In genomic region chr17:38867179-38867994, GRCh38 we compare ENCODE assay signal across 8 cellular contexts. TPM values are rescaled to one million over a fixed set of nuclear protein-coding genes. Genes with fewer than 3 reads are reported as not detected.
DNase-seq lines count a peak whose midpoint lies in the region; ATAC-seq and TF ChIP-seq lines count a peak whose summit lies in the region.

No MANE protein-coding gene starts in this region.

- H3K4me1 Mint-ChIP-seq in activated CD8-positive, alpha-beta T cell treated with anti-CD3 and anti-CD28 coated beads for 36 hours (ENCODE audit: low read depth): peaks cover 26% of the 10 kb centered on the region
- H3K4me1 Mint-ChIP-seq in endothelial cell (ENCODE audit: unreplicated experiment): peaks cover 32% of the 10 kb centered on the region

- no peaks in the 10 kb centered on the region for H3K36me3 ChIP-seq in stomach

- H3K9me3 ChIP-seq in stomach: no peaks in the 10 kb centered on the region

- no peak for TF ChIP-seq EP300 in stomach (IDR thresholded peaks at IDR 0.05)

- peak overlapping the region; percentile 91 to 100 (median 94) for H3K4me3 ChIP-seq in stomach

- peaks cover 16% of the 10 kb centered on the region for H3K36me3 Mint-ChIP-seq in activated CD8-positive, alpha-beta T cell treated with anti-CD3 and anti-CD28 coated beads for 36 hours (ENCODE audit: low read depth)
- H3K36me3 Mint-ChIP-seq in endothelial cell (ENCODE audit: low read depth, unreplicated experiment): peaks cover 13% of the 10 kb centered on the region

- peak; percentile 42 for TF ChIP-seq CTCF in activated CD8-positive, alpha-beta T cell treated with anti-CD3 and anti-CD28 coated beads for 36 hours (IDR thresholded peaks at IDR 0.05)
- peak; percentile 50 for TF ChIP-seq CTCF in endothelial cell (IDR thresholded peaks at IDR 0.05; ENCODE audit: unreplicated experiment)
- TF ChIP-seq CTCF in stomach (IDR thresholded peaks at IDR 0.05): peak in 3 of 7 experiments; percentile 10 to 19 (median 13)

- peak overlapping the region; percentile 90 for H3K4me3 Mint-ChIP-seq in activated CD8-positive, alpha-beta T cell treated with anti-CD3 and anti-CD28 coated beads for 36 hours
- peak overlapping the region; percentile 98 for H3K4me3 Mint-ChIP-seq in endothelial cell (ENCODE audit: unreplicated experiment)

- intact Hi-C loops in activated CD8-positive, alpha-beta T cell treated with anti-CD3 and anti-CD28 coated beads for 36 hours (cut with micrococcal nuclease): no loop called here
- intact Hi-C loops in stomach (cut with DNase I; ENCODE audit: low total_unique reads): no loop called here

- H3K4me1 ChIP-seq in stomach: peaks cover 28 to 31% (median 31%) of the 10 kb centered on the region in 4 donors

- H3K27ac ChIP-seq in stomach: peak overlapping the region; percentile 47 to 98 (median 97)

- no peak for ATAC-seq in activated CD4-positive, CD25-positive, alpha-beta regulatory T cell treated with anti-CD3 and anti-CD28 coated beads, Interleukin-2, amount 50 U/mL, for 24 hours
- no peak for ATAC-seq in activated CD8-positive, alpha-beta T cell treated with anti-CD3 and anti-CD28 coated beads for 36 hours
- ATAC-seq in GM18520 (IDR thresholded peaks at IDR 0.05; ENCODE audit: unreplicated experiment): no peak

- H3K27ac Mint-ChIP-seq in activated CD8-positive, alpha-beta T cell treated with anti-CD3 and anti-CD28 coated beads for 36 hours: peak overlapping the region; percentile 98
- H3K27ac Mint-ChIP-seq in endothelial cell (ENCODE audit: unreplicated experiment): peak overlapping the region; percentile 89

- H3K27me3 ChIP-seq in stomach: no peaks in the 10 kb centered on the region

- H3K9me3 Mint-ChIP-seq in activated CD8-positive, alpha-beta T cell treated with anti-CD3 and anti-CD28 coated beads for 36 hours: no peaks in the 10 kb centered on the region
- no peaks in the 10 kb centered on the region for H3K9me3 Mint-ChIP-seq in endothelial cell (ENCODE audit: unreplicated experiment)

- H3K27me3 Mint-ChIP-seq in activated CD8-positive, alpha-beta T cell treated with anti-CD3 and anti-CD28 coated beads for 36 hours: peaks cover 1% of the 10 kb centered on the region
- H3K27me3 Mint-ChIP-seq in endothelial cell (ENCODE audit: unreplicated experiment): peaks cover 28% of the 10 kb centered on the region

- TF ChIP-seq POLR2A in stomach (IDR thresholded peaks at IDR 0.05): no peak

- CTCF ChIA-PET in activated CD8-positive, alpha-beta T cell treated with anti-CD3 and anti-CD28 coated beads for 36 hours (lab: Charles Lee): interaction anchor here (0.8 to 3.8 kb wide), 11 partner anchors 13 to 308 kb away, joined by 3 to 16 read pairs (median 3); partner anchors contain the start of genes LASP1NB and RPL23

- DNase-seq in activated CD4-positive, CD25-positive, alpha-beta regulatory T cell treated with anti-CD3 and anti-CD28 coated beads, Interleukin-2, amount 50 U/mL, for 16 hours (ENCODE audit: low read depth, low spot score): peak; percentile 48
- DNase-seq in NCI-H526 treated with DMSO at 0.1 percent for 48 hours (lab: John Stamatoyannopoulos, UW) (peak; percentile 87), endothelial cell (ENCODE audit: low spot score) (peak; percentile 74), myocyte (ENCODE audit: low read depth) (peak; percentile 63), stomach (peak; percentile 46)
- peak; percentile 84 for DNase-seq in activated CD8-positive, alpha-beta T cell treated with anti-CD3 and anti-CD28 coated beads for 36 hours

- POLR2A ChIA-PET in activated CD8-positive, alpha-beta T cell treated with anti-CD3 and anti-CD28 coated beads for 36 hours (lab: Charles Lee): interaction anchor here (0.6 to 9.9 kb wide), 10 partner anchors 10 to 286 kb away, joined by 3 to 106 read pairs (median 4); partner anchors contain the start of genes LASP1NB and RPL23

- 28 to 43% (median 32%) methylated on average over 32 to 33 of the region's 33 CpGs for WGBS in stomach, 5 donors

RNA-seq across cellular contexts. Expression of gene LASP1, which starts 2.5 kb away (rescaled TPM):
- total RNA-seq in activated CD8-positive, alpha-beta T cell treated with anti-CD3 and anti-CD28 coated beads for 36 hours: 100 to 1,000 TPM; 135 to 139 TPM
- total RNA-seq in endothelial cell (ENCODE audit: unreplicated experiment): 146 TPM
- 86.8 and 89.9 TPM in 2 replicates for total RNA-seq in myocyte
- polyA plus RNA-seq in myocyte (2012): 171 TPM
- total RNA-seq in stomach: 100 to 1,000 TPM in 3 of 5 donors, 10 to 100 TPM in 2; 93.0 to 183 (median 107) TPM
- 100 to 1,000 TPM in 1 of 3 donors, 10 to 100 TPM in 2; 33.7 to 119 (median 94.3) TPM for polyA plus RNA-seq in stomach

RNA-seq across cellular contexts. Expression of gene RPL23, which starts 13.9 kb away (rescaled TPM):
- total RNA-seq in activated CD8-positive, alpha-beta T cell treated with anti-CD3 and anti-CD28 coated beads for 36 hours: 1,000 to 10,000 TPM; 1,908 to 1,957 TPM
- 2,464 TPM for total RNA-seq in endothelial cell (ENCODE audit: unreplicated experiment)
- total RNA-seq in myocyte: 758 and 872 TPM in 2 replicates
- 1,420 TPM for polyA plus RNA-seq in myocyte (2012)
- 1,000 to 10,000 TPM in 1 of 5 donors, 100 to 1,000 TPM in 3, 10 to 100 TPM in 1; 89.8 to 1,949 (median 982) TPM for total RNA-seq in stomach
- polyA plus RNA-seq in stomach: 1,000 to 10,000 TPM; 3,318 to 3,359 (median 3,354) TPM

RNA-seq across cellular contexts. Expression of gene CWC25, which starts 42.3 kb away (rescaled TPM):
- 10 to 100 TPM; 19.7 to 20.1 TPM for total RNA-seq in activated CD8-positive, alpha-beta T cell treated with anti-CD3 and anti-CD28 coated beads for 36 hours
- total RNA-seq in endothelial cell (ENCODE audit: unreplicated experiment) (18.1 TPM), myocyte (10.8 and 11.3 TPM in 2 replicates), stomach (100 to 1,000 TPM in 1 of 5 donors, 10 to 100 TPM in 4; 19.6 to 146 (median 48.7) TPM)
- polyA plus RNA-seq in myocyte (2012): 12.9 TPM
- 10 to 100 TPM in 2 of 3 donors, 1 to 10 TPM in 1; 5.9 to 38.8 (median 17.1) TPM for polyA plus RNA-seq in stomach
